Comparison of ENCODE assay signal across 8 cellular contexts in the genomic region with DNA sequence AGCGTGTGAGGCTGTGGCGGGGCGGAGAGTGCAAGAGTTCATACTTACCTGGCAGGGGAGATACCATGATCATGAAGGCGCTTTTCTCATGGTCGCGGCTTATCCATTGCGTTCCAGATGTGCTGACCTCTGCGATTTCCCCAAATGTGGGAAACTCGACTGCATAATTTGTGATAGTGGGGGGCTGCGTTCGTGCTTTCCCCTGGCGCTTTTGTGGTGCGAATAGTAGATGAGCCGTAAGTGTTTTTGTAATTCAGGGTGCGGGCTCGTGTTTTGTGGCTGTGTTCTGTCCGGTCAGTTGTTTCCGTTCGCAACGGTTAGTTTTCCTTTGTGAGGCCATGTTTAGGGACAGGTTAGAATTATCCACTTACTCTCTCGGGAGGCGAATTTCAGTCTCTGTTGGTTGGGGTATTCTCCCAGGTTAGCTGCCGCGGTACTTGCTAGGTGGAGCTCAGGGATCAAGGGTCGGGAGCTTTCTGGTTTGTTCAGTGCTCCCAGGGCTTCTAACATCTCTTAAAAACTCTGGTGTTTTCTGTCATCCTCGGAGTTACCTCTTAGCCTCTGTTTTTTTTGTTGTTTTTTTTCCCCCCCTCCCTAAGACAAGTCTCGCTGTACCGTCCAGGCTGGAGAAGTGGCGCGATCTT. TPM values are rescaled to one million over a fixed set of nuclear protein-coding genes. Genes with fewer than 3 reads are reported as not detected.
DNase-seq lines count a peak whose midpoint lies in the region; ATAC-seq and TF ChIP-seq lines count a peak whose summit lies in the region.
"Not testable (repeated sequence)": the region's sequence is repeated elsewhere in the genome, so short reads cannot be mapped to it uniquely, and the experiment has no call there.

No MANE protein-coding gene starts in this region.

- not testable (repeated sequence) for TF ChIP-seq CTCF in HFF-Myc (IDR thresholded peaks at IDR 0.05; ENCODE audit: low read depth, low read length, missing control alignments); SU-DHL-6 (IDR thresholded peaks at IDR 0.05; ENCODE audit: insufficient read depth, low read length, poor library complexity, severe bottlenecking); ovary (IDR thresholded peaks at IDR 0.05); suprapubic skin (IDR thresholded peaks at IDR 0.05)

- TF ChIP-seq EP300 in ovary (IDR thresholded peaks at IDR 0.05); suprapubic skin (IDR thresholded peaks at IDR 0.05): not testable (repeated sequence)

- not testable (repeated sequence) for H3K36me3 Mint-ChIP-seq in activated naive CD8-positive, alpha-beta T cell treated with anti-CD3 and anti-CD28 coated beads for 36 hours

- not testable (repeated sequence) for H3K4me1 ChIP-seq in ovary (ENCODE audit: insufficient read depth); suprapubic skin

- peak overlapping the region; percentile 32; the same call in 1 of the 2 replicates for H3K9ac ChIP-seq in SU-DHL-6 (ENCODE audit: low read length)

- not testable (repeated sequence) for H3K9me2 ChIP-seq in SU-DHL-6 (replicated peaks; ENCODE audit: insufficient read depth, low read length)

- H3K4me2 ChIP-seq in SU-DHL-6 (ENCODE audit: low read depth, low read length, poor library complexity, severe bottlenecking), result peak overlapping the region; percentile 51

- not testable (repeated sequence) for H2AFZ ChIP-seq in SU-DHL-6 (ENCODE audit: low read depth, low read length, severe bottlenecking)

- peak overlapping the region; percentile 59 for H3K27ac ChIP-seq in SU-DHL-6 (ENCODE audit: low read depth, low read length)
- H3K27ac ChIP-seq in ovary, result peak overlapping the region; percentile 49 to 58
- H3K27ac ChIP-seq in suprapubic skin, result peak overlapping the region; percentile 69

- peak; percentile 74 for TF ChIP-seq POLR2A in ovary (IDR thresholded peaks at IDR 0.05)
- TF ChIP-seq POLR2A in suprapubic skin (IDR thresholded peaks at IDR 0.05), result peak; percentile 96 to 98

- WGBS in ovary, 3 donors, result 1 to 2% (median 2%) methylated on average over 28 to 30 of the region's 30 CpGs
- under 1% methylated on average over 27 of the region's 30 CpGs for WGBS in suprapubic skin

- peak overlapping the region; percentile 43; the same call in 1 of the 2 replicates for H3K4me3 ChIP-seq in GM08714 (ENCODE audit: low read length)
- H3K4me3 ChIP-seq in HFF-Myc (replicated peaks; ENCODE audit: low read depth, low read length), result peak overlapping the region; percentile 23; the same call in 1 of the 2 replicates
- H3K4me3 ChIP-seq in SU-DHL-6 (ENCODE audit: insufficient read depth, low read length, poor library complexity, severe bottlenecking), result peak overlapping the region; percentile 18
- peak overlapping the region; percentile 41 for H3K4me3 ChIP-seq in ovary
- H3K4me3 ChIP-seq in suprapubic skin, result peak overlapping the region; percentile 47

- H3F3A ChIP-seq in SU-DHL-6 (ENCODE audit: insufficient read depth), result not testable (repeated sequence)

- H3K27me3 ChIP-seq in SU-DHL-6 (ENCODE audit: low read length); ovary; suprapubic skin: not testable (repeated sequence)

- not testable (repeated sequence) for H3K27me3 Mint-ChIP-seq in activated naive CD8-positive, alpha-beta T cell treated with anti-CD3 and anti-CD28 coated beads for 36 hours

- H3K4me1 Mint-ChIP-seq in activated naive CD8-positive, alpha-beta T cell treated with anti-CD3 and anti-CD28 coated beads for 36 hours, result peaks cover 13% of the 10 kb centered on the region

- not testable (repeated sequence) for H3K9me3 Mint-ChIP-seq in activated naive CD8-positive, alpha-beta T cell treated with anti-CD3 and anti-CD28 coated beads for 36 hours

- H4K20me1 ChIP-seq in SU-DHL-6 (ENCODE audit: low read depth, low read length), result not testable (repeated sequence)

- not testable (repeated sequence) for H3K79me2 ChIP-seq in SU-DHL-6 (ENCODE audit: insufficient read depth, low read length)

- intact Hi-C loops in Right ventricle myocardium inferior (cut with DNase I); ovary (cut with DNase I): not testable (repeated sequence)

- DNase-seq in HFF-Myc (ENCODE audit: extremely low read depth, low read depth), result peak; percentile 97
- DNase-seq in NCI-H1092 (lab: John Stamatoyannopoulos, UW), result peak; percentile 93
- DNase-seq in activated naive CD8-positive, alpha-beta T cell treated with anti-CD3 and anti-CD28 coated beads for 36 hours, result peak; percentile 89
- DNase-seq in Right ventricle myocardium inferior (ENCODE audit: missing footprints), result peak; percentile 85
- peak; percentile 66 to 79 (median 77) for DNase-seq in ovary
- peak; percentile 89 to 92 for DNase-seq in suprapubic skin (ENCODE audit: low spot score in 2 of 2)

- not testable (repeated sequence) for H3K36me3 ChIP-seq in SU-DHL-6 (ENCODE audit: low read length); ovary; suprapubic skin

- not testable (repeated sequence) for H3K9me3 ChIP-seq in SU-DHL-6 (ENCODE audit: insufficient read depth, low read length); ovary; suprapubic skin

- ATAC-seq in Right ventricle myocardium inferior, result peak; percentile 94

- peak overlapping the region; percentile 84 for H3K4me3 Mint-ChIP-seq in activated naive CD8-positive, alpha-beta T cell treated with anti-CD3 and anti-CD28 coated beads for 36 hours

- H3K27ac Mint-ChIP-seq in activated naive CD8-positive, alpha-beta T cell treated with anti-CD3 and anti-CD28 coated beads for 36 hours, result peak overlapping the region; percentile 99

RNA-seq across cellular contexts. Expression of a gene that starts 39.6 kb away (rescaled TPM):
- not detected for total RNA-seq in activated naive CD8-positive, alpha-beta T cell treated with anti-CD3 and anti-CD28 coated beads for 36 hours
- not detected for total RNA-seq in Right ventricle myocardium inferior
- under 1 TPM in 4 of 7 donors, not detected in 3; 0.05 to 0.11 (median 0.08) TPM for total RNA-seq in ovary
- under 1 TPM in 1 of 2 donors, not detected in 1; 0.02 TPM for polyA plus RNA-seq in ovary
- total RNA-seq in suprapubic skin, result not detected

Comparison
In these comparisons a context has a peak if more than half of its experiments do, and no peak if none do; other contexts are left out.
1. Peak in every context shown above with its lines: DNase-seq, ATAC-seq, H3K4me3 ChIP-seq and H3K27ac ChIP-seq.